Comparison of ENCODE assay signal across 24 cellular contexts in the genomic region with DNA sequence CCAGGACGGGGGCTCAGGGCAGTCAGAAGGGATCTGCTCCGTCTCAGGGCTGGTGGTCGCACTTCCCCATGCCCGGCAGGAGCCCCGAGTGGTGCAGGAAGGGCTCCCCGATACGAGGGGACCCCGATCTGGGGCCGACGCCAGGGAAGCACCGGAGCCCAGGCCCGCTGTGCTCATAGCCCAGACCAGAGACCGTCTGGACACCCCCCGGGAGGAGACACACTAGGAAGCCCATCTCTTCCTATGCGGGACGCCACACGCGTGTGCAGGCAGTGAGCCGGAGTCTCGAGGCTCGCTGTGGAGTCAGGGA. TPM values are rescaled to one million over a fixed set of nuclear protein-coding genes. Genes with fewer than 3 reads are reported as not detected.
DNase-seq lines count a peak whose midpoint lies in the region; ATAC-seq, FAIRE-seq and TF ChIP-seq lines count a peak whose summit lies in the region.
"Had no signal": no experiment of that assay in that cellular context is flagged by ENCODE, and none has a peak within 500 bp of the region (broad histone marks: within the 10 kb centered on the region; RNA-seq: fewer than 3 reads in every experiment).

No MANE protein-coding gene starts in this region.

- DNase-seq in activated naive CD4-positive, alpha-beta T cell treated with anti-CD3 and anti-CD28 coated beads, Interleukin-2, amount 10 ng/mL, durations not matched to agents 7 days and 5 days = no peak
- no peak for DNase-seq in activated naive CD4-positive, alpha-beta T cell (lab: John Stamatoyannopoulos, UW)
- DNase-seq in ascending aorta (ENCODE audit: low spot score in 2 of 2) = no peak
- DNase-seq in kidney = peak; percentile 51
- no peak for DNase-seq in tibial artery
- no peak for DNase-seq in GM19240 (ENCODE audit: insufficient read length, low spot score)
- DNase-seq: CD4-positive, CD25-positive, alpha-beta regulatory T cell; CD8-positive, alpha-beta T cell; DMS 273 treated with DMSO at 0.1 percent for 48 hours; DMS79; EL; GDM1; GOT3; H7; HCEC 1CT had no signal

- peak overlapping the region; percentile 52 for H3K27ac Mint-ChIP-seq in activated naive CD4-positive, alpha-beta T cell treated with anti-CD3 and anti-CD28 coated beads, Interleukin-2, amount 10 ng/mL, durations not matched to agents 7 days and 5 days
- H3K27ac Mint-ChIP-seq: B cell; CD4-positive, CD25-positive, alpha-beta regulatory T cell; CD8-positive, alpha-beta T cell had no signal

- H3K9ac ChIP-seq in kidney (ENCODE audit: low read length in 2 of 2) = no peak overlapping the region
- H3K9ac ChIP-seq: BLaER1 had no signal

- H3K9me3 Mint-ChIP-seq in activated naive CD4-positive, alpha-beta T cell treated with anti-CD3 and anti-CD28 coated beads, Interleukin-2, amount 10 ng/mL, durations not matched to agents 7 days and 5 days = no peaks in the 10 kb centered on the region
- H3K9me3 Mint-ChIP-seq: CD8-positive, alpha-beta T cell had no signal

- CTCF ChIA-PET in activated naive CD4-positive, alpha-beta T cell treated with anti-CD3 and anti-CD28 coated beads, Interleukin-2, amount 10 ng/mL, durations not matched to agents 7 days and 5 days (lab: Charles Lee) = no interaction called here

- ATAC-seq in GM19395 (IDR thresholded peaks at IDR 0.05; ENCODE audit: unreplicated experiment) = no peak
- ATAC-seq: CD8-positive, alpha-beta T cell; GM12878 had no signal

- H3K4me3 ChIP-seq in ascending aorta (no peak overlapping the region), kidney (ENCODE audit: low read length in 2 of 2) (no peak overlapping the region), tibial artery (no peak overlapping the region)
- H3K4me3 ChIP-seq: BLaER1, GM12878 had no signal

- H3K9me3 ChIP-seq in ascending aorta (no peaks in the 10 kb centered on the region), kidney (ENCODE audit: control insufficient read depth in 1 of 2, low read length in 2 of 2) (no peaks in the 10 kb centered on the region), tibial artery (peaks cover 0 to 2% (median 0%) of the 10 kb centered on the region in 3 donors)
- H3K9me3 ChIP-seq: BLaER1 had no signal

- no peak overlapping the region for H3K4me3 Mint-ChIP-seq in activated naive CD4-positive, alpha-beta T cell treated with anti-CD3 and anti-CD28 coated beads, Interleukin-2, amount 10 ng/mL, durations not matched to agents 7 days and 5 days
- H3K4me3 Mint-ChIP-seq: B cell; CD4-positive, CD25-positive, alpha-beta regulatory T cell; CD8-positive, alpha-beta T cell had no signal

- no peak for FAIRE-seq in kidney (lab: Jason Lieb, UNC)
- FAIRE-seq: A204.1, D721Med, GM12878, GM19239 had no signal

- no peaks in the 10 kb centered on the region for H3K27me3 ChIP-seq in ascending aorta
- no peaks in the 10 kb centered on the region for H3K27me3 ChIP-seq in tibial artery
- H3K27me3 ChIP-seq: BLaER1 had no signal

- peak overlapping the region; percentile 84 to 91 for H3K27ac ChIP-seq in ascending aorta
- no peak overlapping the region for H3K27ac ChIP-seq in kidney (ENCODE audit: low read depth in 2 of 2, low read length in 2 of 2)
- peak overlapping the region; percentile 66 to 73 for H3K27ac ChIP-seq in tibial artery
- H3K27ac ChIP-seq: 22Rv1, BLaER1, C4-2B had no signal

- H3K4me1 ChIP-seq in ascending aorta (peaks cover 8 to 15% of the 10 kb centered on the region in 2 donors), kidney (ENCODE audit: control insufficient read depth in 1 of 2, insufficient read depth in 1 of 2, low read depth in 1 of 2, low read length in 2 of 2) (peaks cover 5 to 7% of the 10 kb centered on the region in 2 donors), tibial artery (peaks cover 0 to 35% (median 11%) of the 10 kb centered on the region in 4 donors)

- intact Hi-C loops in ascending aorta (cut with DNase I) (loop anchor here (5.0 kb wide), 1 partner anchor 37 kb away; no protein-coding TSS in a partner anchor), kidney (cut with DNase I) (no loop called here), tibial artery (cut with DNase I; ENCODE audit: low total_unique reads) (no loop called here)

- H3K27me3 Mint-ChIP-seq in activated naive CD4-positive, alpha-beta T cell treated with anti-CD3 and anti-CD28 coated beads, Interleukin-2, amount 10 ng/mL, durations not matched to agents 7 days and 5 days = no peaks in the 10 kb centered on the region
- H3K27me3 Mint-ChIP-seq: B cell; CD4-positive, CD25-positive, alpha-beta regulatory T cell had no signal

- H3K4me1 Mint-ChIP-seq in activated naive CD4-positive, alpha-beta T cell treated with anti-CD3 and anti-CD28 coated beads, Interleukin-2, amount 10 ng/mL, durations not matched to agents 7 days and 5 days = no peaks in the 10 kb centered on the region
- H3K4me1 Mint-ChIP-seq: B cell had no signal

- H3K36me3 Mint-ChIP-seq in activated naive CD4-positive, alpha-beta T cell treated with anti-CD3 and anti-CD28 coated beads, Interleukin-2, amount 10 ng/mL, durations not matched to agents 7 days and 5 days = no peaks in the 10 kb centered on the region

- H3K36me3 ChIP-seq in ascending aorta = no peaks in the 10 kb centered on the region
- peaks cover 0 to 3% of the 10 kb centered on the region in 2 donors for H3K36me3 ChIP-seq in kidney (ENCODE audit: control insufficient read depth in 1 of 2, insufficient read depth in 2 of 2, low read length in 2 of 2)
- H3K36me3 ChIP-seq in tibial artery = no peaks in the 10 kb centered on the region
- H3K36me3 ChIP-seq: BLaER1 had no signal

- TF ChIP-seq CTCF in ascending aorta (IDR thresholded peaks at IDR 0.05) = no peak
- TF ChIP-seq CTCF in kidney (IDR thresholded peaks at IDR 0.05; ENCODE audit: borderline replicate concordance, extremely low read depth, insufficient read depth) = no peak
- no peak for TF ChIP-seq CTCF in tibial artery (IDR thresholded peaks at IDR 0.05)

RNA-seq across cellular contexts. Expression of a gene that starts 39.7 kb away (rescaled TPM):
- total RNA-seq in ascending aorta (349 TPM), kidney (53.0 TPM)
- 14.1 TPM for polyA plus RNA-seq in kidney (ENCODE audit: insufficient read depth, low read depth, low replicate concordance)
- polyA plus RNA-seq: CD4-positive, CD25-positive, alpha-beta regulatory T cell had no signal

Comparison
In these comparisons a context has a peak if more than half of its experiments do, and no peak if none do; other contexts are left out.
1. H3K27ac ChIP-seq: peak in ascending aorta (2 of 2) and tibial artery (2 of 2); none in kidney (0 of 2).